In genomic region chr9:110257097-110257955, GRCh38 we compare ENCODE assay signal across 8 cellular contexts. TPM values are rescaled to one million over a fixed set of nuclear protein-coding genes. Genes with fewer than 3 reads are reported as not detected.
DNase-seq lines count a peak whose midpoint lies in the region; ATAC-seq and TF ChIP-seq lines count a peak whose summit lies in the region.

No MANE protein-coding gene starts in this region.

- peak overlapping the region; percentile 93 to 96 for H3K4me3 Mint-ChIP-seq in stimulated activated naive CD8-positive, alpha-beta T cell treated with anti-CD3 and anti-CD28 coated beads, Interleukin-15, amount 100 ng/mL, for 72 hours

- CTCF ChIA-PET in PC-3 (lab: Charles Lee) = interaction anchor here (0.5 kb wide), 1 partner anchor 1085 kb away, joined by 4 read pairs; no protein-coding TSS in a partner anchor

- WGBS in GM23248 (ENCODE audit: low coverage in 1 of 2, low lambda C conversion rate in 2 of 2, missing lambda C conversion rate in 2 of 2), 2 experiments = 7 to 8% methylated on average over 15 of the region's 15 CpGs

- H3K27me3 ChIP-seq in GM23248 (replicated peaks; ENCODE audit: insufficient read depth) (no peaks in the 10 kb centered on the region), PC-3 (ENCODE audit: low read length) (no peaks in the 10 kb centered on the region), left lung (no peaks in the 10 kb centered on the region)

- no peaks in the 10 kb centered on the region for H3K9me3 ChIP-seq in GM23248 (ENCODE audit: low read depth)
- no peaks in the 10 kb centered on the region for H3K9me3 ChIP-seq in PC-3 (ENCODE audit: low read length)
- H3K9me3 ChIP-seq in left lung = no peaks in the 10 kb centered on the region

- H3K27ac Mint-ChIP-seq in stimulated activated naive CD8-positive, alpha-beta T cell treated with anti-CD3 and anti-CD28 coated beads, Interleukin-15, amount 100 ng/mL, for 72 hours = peak overlapping the region; percentile 89 to 97

- H3K4me3 ChIP-seq in GM23248 (peak overlapping the region; percentile 87), PC-3 (ENCODE audit: low read length) (peak overlapping the region; percentile 88), left lung (peak overlapping the region; percentile 75 to 90)

- DNase-seq in Daoy (ENCODE audit: low read depth) (peak; percentile 45), GM23248 (peak; percentile 56), PC-3 (no peak), cerebellar cortex (ENCODE audit: low spot score) (peak; percentile 46), left lung (no peak), NCI-H2196 treated with DMSO at 0.1 percent for 48 hours (lab: John Stamatoyannopoulos, UW; ENCODE audit: unreplicated experiment) (no peak)
- DNase-seq in stimulated activated naive CD8-positive, alpha-beta T cell treated with anti-CD3 and anti-CD28 coated beads, Interleukin-15, amount 100 ng/mL, for 72 hours = peak in 1 of 2 donors; percentile 12

- POLR2A ChIA-PET in PC-3 (lab: Charles Lee; ENCODE audit: unreplicated experiment) = no interaction called here

- H2AFZ ChIP-seq in GM23248 (peak overlapping the region; percentile 71), PC-3 (ENCODE audit: low read length) (peak overlapping the region; percentile 93)

- H4K20me1 ChIP-seq in GM23248 (ENCODE audit: insufficient read depth) = peaks cover 17% of the 10 kb centered on the region
- H4K20me1 ChIP-seq in PC-3 (ENCODE audit: low read length) = peaks cover 30% of the 10 kb centered on the region

- TF ChIP-seq CTCF in PC-3 (conservative IDR thresholded peaks at IDR 0.05; ENCODE audit: low read depth, low read length) = no peak
- TF ChIP-seq CTCF in left lung (IDR thresholded peaks at IDR 0.05) = no peak

- no peaks in the 10 kb centered on the region for H3K27me3 Mint-ChIP-seq in stimulated activated naive CD8-positive, alpha-beta T cell treated with anti-CD3 and anti-CD28 coated beads, Interleukin-15, amount 100 ng/mL, for 72 hours

- peaks cover 39% of the 10 kb centered on the region for H3K79me2 ChIP-seq in GM23248 (ENCODE audit: insufficient read depth)
- H3K79me2 ChIP-seq in PC-3 (ENCODE audit: low read length) = peaks cover 53% of the 10 kb centered on the region

- intact Hi-C loops in PC-3 (cut with micrococcal nuclease) (no loop called here), left lung (cut with DNase I) (no loop called here)

- H3F3A ChIP-seq in GM23248 (ENCODE audit: insufficient read depth) (peaks cover 29% of the 10 kb centered on the region; the same call in 1 of the 2 replicates), PC-3 (ENCODE audit: low read length, unreplicated experiment) (no peaks in the 10 kb centered on the region)

- H3K4me1 ChIP-seq in GM23248 (ENCODE audit: insufficient read depth) = peaks cover 50% of the 10 kb centered on the region
- peaks cover 34% of the 10 kb centered on the region for H3K4me1 ChIP-seq in PC-3 (ENCODE audit: insufficient read depth, low read length)
- H3K4me1 ChIP-seq in left lung = peaks cover 16 to 50% of the 10 kb centered on the region in 2 donors

- H3K4me2 ChIP-seq in GM23248 (ENCODE audit: unreplicated experiment) (peak overlapping the region; percentile 98), PC-3 (ENCODE audit: low read length) (peak overlapping the region; percentile 91)

- peak overlapping the region; percentile 96 for H3K27ac ChIP-seq in GM23248
- H3K27ac ChIP-seq in PC-3 (ENCODE audit: low read length) = peak overlapping the region; percentile 86
- H3K27ac ChIP-seq in left lung = peak overlapping the region; percentile 91 to 93

- H3K9me3 Mint-ChIP-seq in stimulated activated naive CD8-positive, alpha-beta T cell treated with anti-CD3 and anti-CD28 coated beads, Interleukin-15, amount 100 ng/mL, for 72 hours = no peaks in the 10 kb centered on the region

- peaks cover 56% of the 10 kb centered on the region for H3K4me1 Mint-ChIP-seq in stimulated activated naive CD8-positive, alpha-beta T cell treated with anti-CD3 and anti-CD28 coated beads, Interleukin-15, amount 100 ng/mL, for 72 hours

- H3K9ac ChIP-seq in GM23248 (peak overlapping the region; percentile 95), PC-3 (ENCODE audit: low read length) (peak overlapping the region; percentile 92)

- TSS peak; percentile 79 for BruUV-seq in PC-3 (replicated peaks; lab: Mats Ljungman, UMichigan)

- no peaks in the 10 kb centered on the region for H3K9me2 ChIP-seq in GM23248 (ENCODE audit: insufficient read depth)
- H3K9me2 ChIP-seq in PC-3 (replicated peaks; ENCODE audit: low read length) = no peaks in the 10 kb centered on the region

- ATAC-seq in PC-3 (peak; percentile 8), left lung (peak; percentile 1), GM19328 (IDR thresholded peaks at IDR 0.05; ENCODE audit: unreplicated experiment) (no peak)
- ATAC-seq in stimulated activated naive CD8-positive, alpha-beta T cell treated with anti-CD3 and anti-CD28 coated beads, Interleukin-15, amount 100 ng/mL, for 72 hours = peak; percentile 24

- in situ Hi-C loops in GM23248 (cut with MboI) = no loop called here

- H3K36me3 ChIP-seq in GM23248 (ENCODE audit: low read depth) = no peaks in the 10 kb centered on the region
- H3K36me3 ChIP-seq in PC-3 (ENCODE audit: low read depth, low read length) = no peaks in the 10 kb centered on the region
- H3K36me3 ChIP-seq in left lung = no peaks in the 10 kb centered on the region

RNA-seq across cellular contexts. Expression of gene TXN, which starts 1.0 kb away (rescaled TPM):
- 704 and 743 TPM in 2 replicates for total RNA-seq in Daoy (2014; rRNA removed; shearing (Covaris generic))
- 223 and 251 TPM in 2 replicates for total RNA-seq in GM23248 (2014; rRNA removed; shearing (Covaris generic))
- polyA plus RNA-seq in GM23248 (2016; fragmentation: Nextera tagmentation; extraction: Ambion mirVana) = 952 and 958 TPM in 2 replicates
- 178 and 216 TPM in 2 replicates for total RNA-seq in PC-3 (2014; rRNA removed)
- total RNA-seq in left lung = 100 to 1,000 TPM; 199 to 308 TPM

RNA-seq across cellular contexts. Expression of gene C9orf152, which starts 49.4 kb away (rescaled TPM):
- total RNA-seq in Daoy (2014; rRNA removed; shearing (Covaris generic)) = not detected in 2 replicates
- total RNA-seq in GM23248 (2014; rRNA removed; shearing (Covaris generic)) = not detected in 2 replicates
- 0.09 TPM in 1 of 2 replicates, not detected in the other for polyA plus RNA-seq in GM23248 (2016; fragmentation: Nextera tagmentation; extraction: Ambion mirVana)
- total RNA-seq in PC-3 (2014; rRNA removed) (0.95 and 1.4 TPM in 2 replicates), left lung (10 to 100 TPM; 12.5 to 19.5 TPM)

Comparison
In these comparisons a context has a peak if more than half of its experiments do, and no peak if none do; other contexts are left out.
1. DNase-seq: peak in Daoy (single experiment), GM23248 (single experiment) and cerebellar cortex (single experiment); none in PC-3 (single experiment), left lung (0 of 2) and NCI-H2196 treated with DMSO at 0.1 percent for 48 hours (single experiment).
2. Peak in every context shown above with its lines, with median percentiles within 50 percentile points of each other: H3K27ac ChIP-seq and H3K4me3 ChIP-seq.